32 cellular contexts compared by ENCODE assay signal in genomic region chr3:126264952-126265351, GRCh38.
DNase-seq lines count a peak whose midpoint lies in the region; ATAC-seq, FAIRE-seq and TF ChIP-seq lines count a peak whose summit lies in the region.
"Had no signal": no experiment of that assay in that cellular context is flagged by ENCODE, and none has a peak within 500 bp of the region (broad histone marks: within the 10 kb centered on the region; RNA-seq: fewer than 3 reads in every experiment).

No MANE protein-coding gene starts in this region.

- BruUV-seq in HepG2 (replicated peaks; lab: Mats Ljungman, UMichigan): no TSS peak

- TF ChIP-seq POLR2A in HepG2 (IDR thresholded peaks at IDR 0.05; ENCODE audit: insufficient read depth in 1 of 2, low read depth in 2 of 2, low read length in 2 of 2): no peak

- 0 out of 2 replicates have a peak, but pooled peaks have one; percentile 29 for TF ChIP-seq RAD21 in HepG2 (CRISPR knock-in tag; IDR thresholded peaks at IDR 0.05)

- H3K27ac ChIP-seq in HepG2 (ENCODE audit: extremely low read length, insufficient read depth, low read length): no peak overlapping the region
- H3K27ac ChIP-seq in GM23248: no peak overlapping the region
- H3K27ac ChIP-seq: colonic mucosa, foreskin keratinocyte, KMS-11, transverse colon had no signal

- H3F3A ChIP-seq in GM23248 (ENCODE audit: insufficient read depth): peaks cover 17% of the 10 kb centered on the region

- H3K36me3 ChIP-seq in H7 (replicated peaks; ENCODE audit: control insufficient read depth, insufficient read depth, low read length) (no peaks in the 10 kb centered on the region), HepG2 (replicated peaks in 1 of 2; ENCODE audit: control insufficient read depth in 1 of 2, insufficient read depth in 2 of 2, low read length in 2 of 2) (no peaks in the 10 kb centered on the region), GM23248 (ENCODE audit: low read depth) (no peaks in the 10 kb centered on the region)
- H3K36me3 ChIP-seq: colonic mucosa, HAP-1, stomach, transverse colon had no signal

- H3K27me3 Mint-ChIP-seq in chondrocyte (ENCODE audit: low read depth): no peaks in the 10 kb centered on the region
- H3K27me3 Mint-ChIP-seq in T-helper 2 cell treated with Interferon-gamma antibody and Interleukin-4, amounts not matched to agents 5 μg/mL and 100 μg/mL, for 36 hours (ENCODE audit: low read depth): peaks cover 5% of the 10 kb centered on the region

- H3K4me2 ChIP-seq in HepG2 (ENCODE audit: low read depth, low read length): peak overlapping the region; percentile 51; the same call in 1 of the 2 replicates
- H3K4me2 ChIP-seq in GM23248 (ENCODE audit: unreplicated experiment): no peak overlapping the region
- H3K4me2 ChIP-seq: KMS-11 had no signal

- ATAC-seq in HepG2 (peak; percentile 54), HG03045 (IDR thresholded peaks at IDR 0.05; ENCODE audit: unreplicated experiment) (no peak)
- ATAC-seq: activated CD8-positive, alpha-beta T cell treated with anti-CD3 and anti-CD28 coated beads for 36 hours; esophagus mucosa; foreskin keratinocyte; left colon had no signal

- no peak for FAIRE-seq in HepG2 (lab: Jason Lieb, UNC)

- intact Hi-C loops in HepG2 (cut with micrococcal nuclease; ENCODE audit: unreplicated experiment): loop anchor here (5.0 kb wide), 1 partner anchor 77 kb away; no protein-coding TSS in a partner anchor

- H4K20me1 ChIP-seq in HepG2 (ENCODE audit: insufficient read depth, low read length) (no peaks in the 10 kb centered on the region), GM23248 (ENCODE audit: insufficient read depth) (no peaks in the 10 kb centered on the region)

- peaks cover 6% of the 10 kb centered on the region for H3K9me3 Mint-ChIP-seq in chondrocyte (ENCODE audit: low read depth)
- no peaks in the 10 kb centered on the region for H3K9me3 Mint-ChIP-seq in T-helper 2 cell treated with Interferon-gamma antibody and Interleukin-4, amounts not matched to agents 5 μg/mL and 100 μg/mL, for 36 hours
- H3K9me3 Mint-ChIP-seq: activated CD8-positive, alpha-beta T cell treated with anti-CD3 and anti-CD28 coated beads for 36 hours; activated naive CD4-positive, alpha-beta T cell treated with anti-CD3 and anti-CD28 coated beads, Interleukin-2, amount 10 ng/mL, durations not matched to agents 7 days and 5 days; activated T-helper 1 cell treated with anti-CD3 and anti-CD28 coated beads, Interleukin-12 subunit alpha, Interleukin-12 subunit beta, Interleukin-2, Interleukin-4 antibody, amounts not matched to agents 30 ng/mL and 10 ng/mL and 1 ng/mL, durations not matched to agents 14 hours and 24 hours and 36 hours had no signal

- H3K9me3 ChIP-seq in HepG2 (ENCODE audit: low read length) (no peaks in the 10 kb centered on the region), GM23248 (ENCODE audit: low read depth) (no peaks in the 10 kb centered on the region)
- H3K9me3 ChIP-seq: colonic mucosa, HAP-1, stomach, transverse colon had no signal

- H3K4me3 Mint-ChIP-seq in chondrocyte (ENCODE audit: unreplicated experiment): no peak overlapping the region
- no peak overlapping the region for H3K4me3 Mint-ChIP-seq in T-helper 2 cell treated with Interferon-gamma antibody and Interleukin-4, amounts not matched to agents 5 μg/mL and 100 μg/mL, for 36 hours
- H3K4me3 Mint-ChIP-seq: activated CD8-positive, alpha-beta T cell treated with anti-CD3 and anti-CD28 coated beads for 36 hours; activated naive CD4-positive, alpha-beta T cell treated with anti-CD3 and anti-CD28 coated beads, Interleukin-2, amount 10 ng/mL, durations not matched to agents 7 days and 5 days; activated T-helper 1 cell treated with anti-CD3 and anti-CD28 coated beads, Interleukin-12 subunit alpha, Interleukin-12 subunit beta, Interleukin-2, Interleukin-4 antibody, amounts not matched to agents 30 ng/mL and 10 ng/mL and 1 ng/mL, durations not matched to agents 14 hours and 24 hours and 36 hours; B cell; CD4-positive, alpha-beta memory T cell had no signal

- H3K4me1 Mint-ChIP-seq in chondrocyte (ENCODE audit: low read depth): peaks cover 38% of the 10 kb centered on the region
- no peaks in the 10 kb centered on the region for H3K4me1 Mint-ChIP-seq in T-helper 2 cell treated with Interferon-gamma antibody and Interleukin-4, amounts not matched to agents 5 μg/mL and 100 μg/mL, for 36 hours (ENCODE audit: low read depth)
- H3K4me1 Mint-ChIP-seq: B cell had no signal

- POLR2A ChIA-PET in HepG2 (lab: Yijun Ruan, JAX): interaction anchor here (0.7 kb wide), 1 partner anchor 92 kb away, joined by 4 read pairs; the partner anchor contains the start of gene KLF15

- peaks cover 3% of the 10 kb centered on the region for H3K36me3 Mint-ChIP-seq in chondrocyte (ENCODE audit: low read depth)
- no peaks in the 10 kb centered on the region for H3K36me3 Mint-ChIP-seq in T-helper 2 cell treated with Interferon-gamma antibody and Interleukin-4, amounts not matched to agents 5 μg/mL and 100 μg/mL, for 36 hours (ENCODE audit: low read depth)
- H3K36me3 Mint-ChIP-seq: activated naive CD4-positive, alpha-beta T cell treated with anti-CD3 and anti-CD28 coated beads, Interleukin-2, amount 10 ng/mL, durations not matched to agents 7 days and 5 days; CD4-positive, alpha-beta memory T cell had no signal

- H3K9me2 ChIP-seq in GM23248 (ENCODE audit: insufficient read depth): no peaks in the 10 kb centered on the region

- no peak overlapping the region for H3K4me3 ChIP-seq in H7 (ENCODE audit: insufficient read depth, low read depth, low read length)
- no peak overlapping the region for H3K4me3 ChIP-seq in HepG2 (replicated peaks in 1 of 3; ENCODE audit: insufficient read depth in 1 of 3, low read depth in 2 of 3, low read length in 3 of 3)
- H3K4me3 ChIP-seq in retinal pigment epithelial cell (ENCODE audit: low read length): no peak overlapping the region
- H3K4me3 ChIP-seq in GM23248: no peak overlapping the region
- H3K4me3 ChIP-seq: colonic mucosa, HAP-1, stomach, transverse colon had no signal

- no peak overlapping the region for H3K9ac ChIP-seq in HepG2 (ENCODE audit: insufficient read depth, low read depth, low read length)
- H3K9ac ChIP-seq in GM23248: no peak overlapping the region
- H3K9ac ChIP-seq: KMS-11 had no signal

- DNase-seq in H7 (peak; percentile 41), chondrocyte (ENCODE audit: low spot score) (no peak), HepG2 (ENCODE audit: low spot score) (no peak), retinal pigment epithelial cell (ENCODE audit: low read depth) (no peak), NOMO-1 treated with DMSO at 0.1 percent for 48 hours (lab: John Stamatoyannopoulos, UW; ENCODE audit: unreplicated experiment) (no peak), GM23248 (no peak)
- DNase-seq in T-helper 2 cell treated with Interferon-gamma antibody and Interleukin-4, amounts not matched to agents 5 μg/mL and 100 μg/mL, for 36 hours (ENCODE audit: low spot score): no peak
- DNase-seq: ACHN; activated CD8-positive, alpha-beta memory T cell treated with anti-CD3 and anti-CD28 coated beads, Interleukin-2, amount 50 U/mL, for 48 hours; activated CD8-positive, alpha-beta T cell treated with anti-CD3 and anti-CD28 coated beads for 36 hours; activated naive CD4-positive, alpha-beta T cell treated with anti-CD3 and anti-CD28 coated beads, Interleukin-2, amount 10 ng/mL, durations not matched to agents 7 days and 5 days; amniotic stem cell; CD4-positive, alpha-beta memory T cell; colonic mucosa; hypothalamus; left colon; mammary epithelial cell; NCI-H1417; NCI-H2081 treated with DMSO at 0.1 percent for 48 hours; NCI-H226; NCI-H69; SHP77 treated with DMSO at 0.1 percent for 48 hours; stimulated activated CD4-positive, alpha-beta T cell treated with anti-CD3 and anti-CD28 coated beads, Interleukin-4, amount 100 ng/mL, for 1 hour; stomach; transverse colon had no signal

- no peaks in the 10 kb centered on the region for H3K79me2 ChIP-seq in HepG2 (ENCODE audit: insufficient read depth, low read length)
- no peaks in the 10 kb centered on the region for H3K79me2 ChIP-seq in GM23248 (ENCODE audit: insufficient read depth)

- in situ Hi-C loops in HepG2 (cut with HindIII; ENCODE audit: extremely low pct_ligation_motif_present, low pct_unique_long_range_greater_than_20kb) (loop anchor here (5.0 kb wide), 1 partner anchor 92 kb away; the partner anchor contains the start of gene KLF15), GM23248 (cut with MboI) (no loop called here)

- H3K27ac Mint-ChIP-seq in chondrocyte (ENCODE audit: unreplicated experiment): peak overlapping the region; percentile 71
- H3K27ac Mint-ChIP-seq in T-helper 2 cell treated with Interferon-gamma antibody and Interleukin-4, amounts not matched to agents 5 μg/mL and 100 μg/mL, for 36 hours: no peak overlapping the region
- H3K27ac Mint-ChIP-seq: activated CD8-positive, alpha-beta T cell treated with anti-CD3 and anti-CD28 coated beads for 36 hours; activated naive CD4-positive, alpha-beta T cell treated with anti-CD3 and anti-CD28 coated beads, Interleukin-2, amount 10 ng/mL, durations not matched to agents 7 days and 5 days; activated T-helper 1 cell treated with anti-CD3 and anti-CD28 coated beads, Interleukin-12 subunit alpha, Interleukin-12 subunit beta, Interleukin-2, Interleukin-4 antibody, amounts not matched to agents 30 ng/mL and 10 ng/mL and 1 ng/mL, durations not matched to agents 14 hours and 24 hours and 36 hours; B cell; CD4-positive, alpha-beta memory T cell had no signal

- CTCF ChIA-PET in HepG2 (lab: Yijun Ruan, JAX; ENCODE audit: low intra/inter-chr PET ratio, low total read pairs): interaction anchor here (2.2 kb wide), 1 partner anchor 124 kb away, joined by 13 read pairs; no protein-coding TSS in a partner anchor

- H3K27me3 ChIP-seq in H7 (ENCODE audit: control insufficient read depth, insufficient read depth, low read length) (peaks cover 3% of the 10 kb centered on the region; the same call in 1 of the 2 replicates), HepG2 (ENCODE audit: control insufficient read depth in 1 of 2, insufficient read depth in 2 of 2, low read length in 2 of 2) (no peaks in the 10 kb centered on the region; a peak in 1 of 5 replicates), GM23248 (replicated peaks; ENCODE audit: insufficient read depth) (no peaks in the 10 kb centered on the region)
- H3K27me3 ChIP-seq: foreskin keratinocyte had no signal

- H3K4me1 ChIP-seq in HepG2 (ENCODE audit: insufficient read depth, low read length) (peaks cover 70% of the 10 kb centered on the region), GM23248 (ENCODE audit: insufficient read depth) (peaks cover 17% of the 10 kb centered on the region)
- H3K4me1 ChIP-seq: colonic mucosa had no signal

- H2AFZ ChIP-seq in HepG2 (ENCODE audit: low read length) (no peak overlapping the region), GM23248 (no peak overlapping the region)

- TF ChIP-seq EP300 in HepG2 (IDR thresholded peaks at IDR 0.05; ENCODE audit: low read depth in 2 of 2, low read length in 2 of 2) (no peak), HepG2 (CRISPR knock-in tag; IDR thresholded peaks at IDR 0.05; ENCODE audit: borderline replicate concordance) (no peak)

- TF ChIP-seq CTCF in chondrocyte (IDR thresholded peaks at IDR 0.05) (no peak), HepG2 (CRISPR knock-in tag; IDR thresholded peaks at IDR 0.05) (peak; percentile 73), retinal pigment epithelial cell (conservative IDR thresholded peaks at IDR 0.05; ENCODE audit: low read depth, low read length) (peak; percentile 37)

- 3% methylated on average over 12 of the region's 12 CpGs for WGBS in HepG2 (ENCODE audit: low lambda C conversion rate)
- whole genome bisulfite sequencing in GM23248 (ENCODE audit: low coverage in 1 of 2, low lambda C conversion rate in 2 of 2, missing lambda C conversion rate in 2 of 2), 2 experiments: 68 to 75% methylated on average over 11 to 12 of the region's 12 CpGs
